In the genomic region with DNA sequence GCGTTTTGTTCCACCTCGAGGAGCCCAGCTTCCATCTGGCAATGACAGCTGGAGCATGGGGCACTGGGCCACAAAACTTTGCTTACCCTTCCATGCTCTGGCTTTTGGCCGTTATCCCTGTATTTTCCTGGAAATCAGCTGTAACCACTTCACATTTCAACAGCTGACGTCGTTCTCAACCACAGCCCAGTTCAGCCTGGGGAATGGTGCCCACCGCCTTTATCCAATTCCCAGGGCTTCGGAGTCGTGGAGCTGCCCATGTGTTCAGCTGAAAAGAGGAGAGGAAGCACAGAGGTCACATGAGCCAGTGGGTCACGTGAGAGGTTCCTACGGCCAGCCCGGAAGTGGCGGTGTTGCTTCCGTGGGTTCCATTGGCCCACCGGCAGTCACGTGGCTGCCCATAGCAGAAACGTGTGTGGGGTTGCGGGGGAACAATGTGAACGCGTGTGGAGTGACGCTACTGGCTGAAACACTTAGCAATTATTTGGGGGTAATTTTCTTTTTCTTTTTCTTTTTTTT, we compare ENCODE assay signal across 18 cellular contexts. TPM values are rescaled to one million over a fixed set of nuclear protein-coding genes. Genes with fewer than 3 reads are reported as not detected.
DNase-seq lines count a peak whose midpoint lies in the region; ATAC-seq and TF ChIP-seq lines count a peak whose summit lies in the region.
"Had no signal": no experiment of that assay in that cellular context is flagged by ENCODE, and none has a peak within 500 bp of the region (broad histone marks: within the 10 kb centered on the region; RNA-seq: fewer than 3 reads in every experiment).

No MANE protein-coding gene starts in this region.

- intact Hi-C loops in activated CD4-positive, alpha-beta T cell treated with anti-CD3 and anti-CD28 coated beads for 36 hours (cut with DNase I, micrococcal nuclease) = no loop called here
- intact Hi-C loops in testis (cut with DNase I; ENCODE audit: low total_unique reads) = no loop called here

- H3K4me3 ChIP-seq in testis = peak overlapping the region; percentile 25 to 43
- H3K4me3 ChIP-seq: hepatocyte, mucosa of descending colon had no signal

- no peak overlapping the region for H3K27ac ChIP-seq in testis
- H3K27ac ChIP-seq: hepatocyte had no signal

- H3K27ac Mint-ChIP-seq in activated CD4-positive, alpha-beta T cell treated with anti-CD3 and anti-CD28 coated beads, Interleukin-2, amount 10 ng/mL, durations not matched to agents 7 days and 5 days = peak overlapping the region; percentile 19
- no peak overlapping the region for H3K27ac Mint-ChIP-seq in activated CD4-positive, alpha-beta T cell treated with anti-CD3 and anti-CD28 coated beads for 36 hours
- H3K27ac Mint-ChIP-seq: dendritic cell treated with granulocyte-macrophage colony-stimulating factor and Interleukin-4, amounts not matched to agents 40 ng/mL and 50 ng/mL, for 4 days; stimulated activated effector memory CD8-positive, alpha-beta T cell treated with anti-CD3 and anti-CD28 coated beads, Interleukin-12 subunit alpha, Interleukin-12 subunit beta, amount 100 ng/mL, for 72 hours had no signal

- H3K9me3 ChIP-seq in testis = no peaks in the 10 kb centered on the region
- H3K9me3 ChIP-seq: mucosa of descending colon had no signal

- no peak for TF ChIP-seq POLR2A in testis (IDR thresholded peaks at IDR 0.05)

- no peaks in the 10 kb centered on the region for H3K4me1 ChIP-seq in testis

- no peak for DNase-seq in activated CD4-positive, alpha-beta T cell treated with anti-CD3 and anti-CD28 coated beads, Interleukin-2, amount 10 ng/mL, durations not matched to agents 7 days and 5 days
- no peak for DNase-seq in activated CD4-positive, alpha-beta T cell treated with anti-CD3 and anti-CD28 coated beads for 36 hours
- DNase-seq in amygdala (lab: John Stamatoyannopoulos, UW) (peak in 34 of 56 donors; percentile 1 to 73 (median 22)), hypothalamus (lab: John Stamatoyannopoulos, UW) (peak in 35 of 51 donors; percentile 4 to 71 (median 28)), testis (peak; percentile 88), DMS153 treated with DMSO at 0.1 percent for 48 hours (lab: John Stamatoyannopoulos, UW; ENCODE audit: unreplicated experiment) (no peak), SK-N-DZ (ENCODE audit: low spot score) (no peak)
- DNase-seq in stimulated activated naive CD4-positive, alpha-beta T cell (lab: John Stamatoyannopoulos, UW) = no peak
- DNase-seq: activated CD4-positive, alpha-beta T cell treated with anti-CD3 and anti-CD28 coated beads for 1 hour; Kasumi-1; mucosa of descending colon; NCI-H187 had no signal

- H3K4me3 Mint-ChIP-seq in activated CD4-positive, alpha-beta T cell treated with anti-CD3 and anti-CD28 coated beads, Interleukin-2, amount 10 ng/mL, durations not matched to agents 7 days and 5 days = no peak overlapping the region
- H3K4me3 Mint-ChIP-seq in activated CD4-positive, alpha-beta T cell treated with anti-CD3 and anti-CD28 coated beads for 36 hours = no peak overlapping the region
- H3K4me3 Mint-ChIP-seq: brain; dendritic cell treated with granulocyte-macrophage colony-stimulating factor and Interleukin-4, amounts not matched to agents 40 ng/mL and 50 ng/mL, for 4 days; stimulated activated effector memory CD8-positive, alpha-beta T cell treated with anti-CD3 and anti-CD28 coated beads, Interleukin-12 subunit alpha, Interleukin-12 subunit beta, amount 100 ng/mL, for 72 hours had no signal

- no peaks in the 10 kb centered on the region for H3K36me3 ChIP-seq in testis (ENCODE audit: low read depth, missing control alignments)

- WGBS in testis, 2 donors = 55 to 71% methylated on average over 18 to 20 of the region's 20 CpGs

- POLR2A ChIA-PET in activated CD4-positive, alpha-beta T cell treated with anti-CD3 and anti-CD28 coated beads, Interleukin-2, amount 10 ng/mL, durations not matched to agents 7 days and 5 days (lab: Charles Lee) = no interaction called here
- POLR2A ChIA-PET in activated CD4-positive, alpha-beta T cell treated with anti-CD3 and anti-CD28 coated beads for 36 hours (lab: Charles Lee) = no interaction called here

- H3K36me3 Mint-ChIP-seq in activated CD4-positive, alpha-beta T cell treated with anti-CD3 and anti-CD28 coated beads, Interleukin-2, amount 10 ng/mL, durations not matched to agents 7 days and 5 days (ENCODE audit: low read depth) = no peaks in the 10 kb centered on the region
- H3K36me3 Mint-ChIP-seq in activated CD4-positive, alpha-beta T cell treated with anti-CD3 and anti-CD28 coated beads for 36 hours (ENCODE audit: low read depth) = no peaks in the 10 kb centered on the region
- H3K36me3 Mint-ChIP-seq: brain; stimulated activated effector memory CD8-positive, alpha-beta T cell treated with anti-CD3 and anti-CD28 coated beads, Interleukin-12 subunit alpha, Interleukin-12 subunit beta, amount 100 ng/mL, for 72 hours had no signal

- no peak for ATAC-seq in activated CD4-positive, alpha-beta T cell treated with anti-CD3 and anti-CD28 coated beads for 36 hours
- ATAC-seq: mucosa of descending colon; stimulated activated effector memory CD8-positive, alpha-beta T cell treated with anti-CD3 and anti-CD28 coated beads, Interleukin-12 subunit alpha, Interleukin-12 subunit beta, amount 100 ng/mL, for 72 hours had no signal

- no peak for TF ChIP-seq CTCF in testis (IDR thresholded peaks at IDR 0.05)

- H3K4me1 Mint-ChIP-seq in activated CD4-positive, alpha-beta T cell treated with anti-CD3 and anti-CD28 coated beads, Interleukin-2, amount 10 ng/mL, durations not matched to agents 7 days and 5 days = peaks cover 8% of the 10 kb centered on the region
- H3K4me1 Mint-ChIP-seq in activated CD4-positive, alpha-beta T cell treated with anti-CD3 and anti-CD28 coated beads for 36 hours = peaks cover 15% of the 10 kb centered on the region
- H3K4me1 Mint-ChIP-seq: brain; stimulated activated effector memory CD8-positive, alpha-beta T cell treated with anti-CD3 and anti-CD28 coated beads, Interleukin-12 subunit alpha, Interleukin-12 subunit beta, amount 100 ng/mL, for 72 hours had no signal

- no peaks in the 10 kb centered on the region for H3K27me3 Mint-ChIP-seq in activated CD4-positive, alpha-beta T cell treated with anti-CD3 and anti-CD28 coated beads, Interleukin-2, amount 10 ng/mL, durations not matched to agents 7 days and 5 days
- H3K27me3 Mint-ChIP-seq in activated CD4-positive, alpha-beta T cell treated with anti-CD3 and anti-CD28 coated beads for 36 hours = no peaks in the 10 kb centered on the region

- H3K9me3 Mint-ChIP-seq in activated CD4-positive, alpha-beta T cell treated with anti-CD3 and anti-CD28 coated beads, Interleukin-2, amount 10 ng/mL, durations not matched to agents 7 days and 5 days = no peaks in the 10 kb centered on the region
- no peaks in the 10 kb centered on the region for H3K9me3 Mint-ChIP-seq in activated CD4-positive, alpha-beta T cell treated with anti-CD3 and anti-CD28 coated beads for 36 hours (ENCODE audit: low read depth)
- H3K9me3 Mint-ChIP-seq: dendritic cell treated with granulocyte-macrophage colony-stimulating factor and Interleukin-4, amounts not matched to agents 40 ng/mL and 50 ng/mL, for 4 days; stimulated activated effector memory CD8-positive, alpha-beta T cell treated with anti-CD3 and anti-CD28 coated beads, Interleukin-12 subunit alpha, Interleukin-12 subunit beta, amount 100 ng/mL, for 72 hours had no signal

- H3K27me3 ChIP-seq in testis = no peaks in the 10 kb centered on the region
- H3K27me3 ChIP-seq: hepatocyte had no signal

- CTCF ChIA-PET in activated CD4-positive, alpha-beta T cell treated with anti-CD3 and anti-CD28 coated beads, Interleukin-2, amount 10 ng/mL, durations not matched to agents 7 days and 5 days (lab: Charles Lee) = interaction anchor here (0.6 kb wide), 1 partner anchor 105 kb away, joined by 3 read pairs; no protein-coding TSS in a partner anchor
- CTCF ChIA-PET in activated CD4-positive, alpha-beta T cell treated with anti-CD3 and anti-CD28 coated beads for 36 hours (lab: Charles Lee) = no interaction called here

RNA-seq across cellular contexts. Expression of a gene that starts 16.7 kb away (rescaled TPM):
- total RNA-seq in activated CD4-positive, alpha-beta T cell treated with anti-CD3 and anti-CD28 coated beads, Interleukin-2, amount 10 ng/mL, durations not matched to agents 7 days and 5 days = under 1 TPM; 0.87 TPM
- total RNA-seq in activated CD4-positive, alpha-beta T cell treated with anti-CD3 and anti-CD28 coated beads for 36 hours = under 1 TPM; 0.78 to 0.81 TPM
- total RNA-seq in testis = under 1 TPM; 0.39 to 0.74 TPM
- polyA plus RNA-seq in testis (ENCODE audit: insufficient read depth, low read depth, low replicate concordance) = 0.30 TPM
- polyA plus RNA-seq in SK-N-DZ (2014; cell fraction: cytosol; rRNA removed) = not detected in 2 replicates
- polyA plus RNA-seq in SK-N-DZ (2014; cell fraction: nucleus; rRNA removed) = not detected in 2 replicates
- total RNA-seq: A673, osteocyte had no signal

Comparison
In these comparisons a context has a peak if more than half of its experiments do, and no peak if none do; other contexts are left out.
1. DNase-seq: peak in amygdala (34 of 56), hypothalamus (35 of 51) and testis (single experiment); none in activated CD4-positive, alpha-beta T cell treated with anti-CD3 and anti-CD28 coated beads, Interleukin-2, amount 10 ng/mL, durations not matched to agents 7 days and 5 days (single experiment), activated CD4-positive, alpha-beta T cell treated with anti-CD3 and anti-CD28 coated beads for 36 hours (single experiment), DMS153 treated with DMSO at 0.1 percent for 48 hours (single experiment), SK-N-DZ (single experiment) and stimulated activated naive CD4-positive, alpha-beta T cell (0 of 6).